19 cellular contexts compared by ENCODE assay signal in genomic region chr4:185145572-185145971, GRCh38. TPM values are rescaled to one million over a fixed set of nuclear protein-coding genes. Genes with fewer than 3 reads are reported as not detected.
DNase-seq lines count a peak whose midpoint lies in the region; ATAC-seq and TF ChIP-seq lines count a peak whose summit lies in the region.
"Had no signal": no experiment of that assay in that cellular context is flagged by ENCODE, and none has a peak within 500 bp of the region (broad histone marks: within the 10 kb centered on the region; RNA-seq: fewer than 3 reads in every experiment).

No MANE protein-coding gene starts in this region.

- no peak overlapping the region for H3K4me2 ChIP-seq in neuronal stem cell (ENCODE audit: insufficient read depth, low read length, poor library complexity, severe bottlenecking)
- H3K4me2 ChIP-seq: smooth muscle cell had no signal

- H2BK120ac ChIP-seq in neuronal stem cell (ENCODE audit: low read depth, low read length): no peak overlapping the region

- CTCF ChIA-PET in activated CD8-positive, alpha-beta T cell treated with anti-CD3 and anti-CD28 coated beads, Interleukin-2, amount 10 ng/mL, durations not matched to agents 7 days and 5 days (lab: Charles Lee): interaction anchor here (0.8 to 3.7 kb wide), 3 partner anchors 11 to 106 kb away, joined by 3 to 22 read pairs (median 3); no protein-coding TSS in a partner anchor
- CTCF ChIA-PET in activated CD8-positive, alpha-beta T cell treated with anti-CD3 and anti-CD28 coated beads for 36 hours (lab: Charles Lee): interaction anchor here (1.0 to 4.1 kb wide), 3 partner anchors 11 to 106 kb away, joined by 3 to 30 read pairs (median 6); no protein-coding TSS in a partner anchor

- no peak overlapping the region for H3K4me3 Mint-ChIP-seq in activated CD8-positive, alpha-beta T cell treated with anti-CD3 and anti-CD28 coated beads, Interleukin-2, amount 10 ng/mL, durations not matched to agents 7 days and 5 days
- no peak overlapping the region for H3K4me3 Mint-ChIP-seq in activated CD8-positive, alpha-beta T cell treated with anti-CD3 and anti-CD28 coated beads for 36 hours
- peak overlapping the region; percentile 92 for H3K4me3 Mint-ChIP-seq in type B pancreatic cell
- H3K4me3 Mint-ChIP-seq: activated T-cell treated with anti-CD3 and anti-CD28 coated beads, Interleukin-2, amount 50 U/mL, for 4 hours had no signal

- POLR2A ChIA-PET in activated CD8-positive, alpha-beta T cell treated with anti-CD3 and anti-CD28 coated beads, Interleukin-2, amount 10 ng/mL, durations not matched to agents 7 days and 5 days (lab: Charles Lee): no interaction called here
- POLR2A ChIA-PET in activated CD8-positive, alpha-beta T cell treated with anti-CD3 and anti-CD28 coated beads for 36 hours (lab: Charles Lee): interaction anchor here (1.1 kb wide), 1 partner anchor 19 kb away, joined by 3 read pairs; no protein-coding TSS in a partner anchor

- no peak overlapping the region for H4K91ac ChIP-seq in neuronal stem cell (ENCODE audit: low read depth, low read length, poor library complexity)

- H3K36me3 ChIP-seq in heart right ventricle (peaks cover 0 to 55% (median 31%) of the 10 kb centered on the region in 9 donors), neuronal stem cell (replicated peaks in 1 of 2; ENCODE audit: control insufficient read depth in 2 of 2, insufficient read depth in 2 of 2, low read length in 2 of 2) (peaks cover 12 to 44% of the 10 kb centered on the region in 2 donors)
- H3K36me3 ChIP-seq: SJSA1 had no signal

- H2BK5ac ChIP-seq in neuronal stem cell (ENCODE audit: low read length): no peak overlapping the region

- H3K23ac ChIP-seq in neuronal stem cell (ENCODE audit: low read depth, low read length, poor library complexity): peak overlapping the region; percentile 75

- WGBS in heart right ventricle, 2 donors: 41 to 50% methylated on average over 13 of the region's 13 CpGs
- no CpG with 5 or more reads among the region's 13 CpGs for WGBS in neuronal stem cell (ENCODE audit: extremely low coverage in 2 of 2, insufficient read length in 2 of 2, insufficient replicate concordance in 1 of 2), 2 donors

- H2AK5ac ChIP-seq in neuronal stem cell (ENCODE audit: low read depth, low read length): no peak overlapping the region

- TF ChIP-seq CTCF in activated CD8-positive, alpha-beta T cell treated with anti-CD3 and anti-CD28 coated beads for 36 hours (IDR thresholded peaks at IDR 0.05): no peak
- TF ChIP-seq CTCF in heart right ventricle (IDR thresholded peaks at IDR 0.05) (no peak), type B pancreatic cell (conservative IDR thresholded peaks at IDR 0.05) (no peak)

- peaks cover 8% of the 10 kb centered on the region for H3K79me1 ChIP-seq in neuronal stem cell (ENCODE audit: low read depth, low read length)

- H3K9ac ChIP-seq in neuronal stem cell (ENCODE audit: low read depth, low read length, poor library complexity): no peak overlapping the region
- H3K9ac ChIP-seq: BLaER1 had no signal

- peak overlapping the region; percentile 79 for H3K14ac ChIP-seq in neuronal stem cell (ENCODE audit: low read length)

- H2AFZ ChIP-seq in neuronal stem cell (ENCODE audit: low read length): no peak overlapping the region

- H3K4me3 ChIP-seq in heart right ventricle (peak overlapping the region; percentile 36 to 80 (median 66)), neuronal stem cell (ENCODE audit: low read length in 2 of 2) (no peak overlapping the region)
- H3K4me3 ChIP-seq: BLaER1, SJSA1, smooth muscle cell had no signal

- peaks cover 0 to 39% (median 0%) of the 10 kb centered on the region in 7 donors for H3K27me3 ChIP-seq in heart right ventricle
- H3K27me3 ChIP-seq in neuronal stem cell (ENCODE audit: control insufficient read depth in 3 of 3, insufficient read depth in 3 of 3, low read depth in 1 of 3, low read length in 3 of 3): no peaks in the 10 kb centered on the region
- H3K27me3 ChIP-seq: BLaER1 had no signal

- no peak overlapping the region for H4K8ac ChIP-seq in neuronal stem cell (ENCODE audit: low read depth, low read length)

- no peaks in the 10 kb centered on the region for H3K9me3 Mint-ChIP-seq in activated CD8-positive, alpha-beta T cell treated with anti-CD3 and anti-CD28 coated beads, Interleukin-2, amount 10 ng/mL, durations not matched to agents 7 days and 5 days (ENCODE audit: insufficient read depth)
- no peaks in the 10 kb centered on the region for H3K9me3 Mint-ChIP-seq in activated CD8-positive, alpha-beta T cell treated with anti-CD3 and anti-CD28 coated beads for 36 hours
- H3K9me3 Mint-ChIP-seq in type B pancreatic cell: no peaks in the 10 kb centered on the region
- H3K9me3 Mint-ChIP-seq: activated T-cell treated with anti-CD3 and anti-CD28 coated beads, Interleukin-2, amount 50 U/mL, for 4 hours; immature natural killer cell had no signal

- H3K4me1 ChIP-seq in heart right ventricle: peaks cover 0 to 56% (median 12%) of the 10 kb centered on the region in 9 donors
- peaks cover 4 to 6% of the 10 kb centered on the region in 2 donors for H3K4me1 ChIP-seq in neuronal stem cell (ENCODE audit: control insufficient read depth in 2 of 2, insufficient read depth in 1 of 2, low read depth in 1 of 2, low read length in 2 of 2)

- no peak for ATAC-seq in activated CD8-positive, alpha-beta T cell treated with anti-CD3 and anti-CD28 coated beads, Interleukin-2, amount 10 ng/mL, durations not matched to agents 7 days and 5 days
- ATAC-seq in activated CD8-positive, alpha-beta T cell treated with anti-CD3 and anti-CD28 coated beads for 36 hours: no peak
- peak; percentile 18 to 57 (median 52) for ATAC-seq in heart right ventricle
- ATAC-seq: activated T-cell treated with anti-CD3 and anti-CD28 coated beads, Interleukin-2, amount 50 U/mL, for 4 hours had no signal

- no peak overlapping the region for H3K4ac ChIP-seq in neuronal stem cell (ENCODE audit: low read length)

- no peaks in the 10 kb centered on the region for H3K36me3 Mint-ChIP-seq in activated CD8-positive, alpha-beta T cell treated with anti-CD3 and anti-CD28 coated beads, Interleukin-2, amount 10 ng/mL, durations not matched to agents 7 days and 5 days (ENCODE audit: low read depth)
- peaks cover 2% of the 10 kb centered on the region for H3K36me3 Mint-ChIP-seq in activated CD8-positive, alpha-beta T cell treated with anti-CD3 and anti-CD28 coated beads for 36 hours (ENCODE audit: low read depth)
- H3K36me3 Mint-ChIP-seq in type B pancreatic cell: peaks cover 11% of the 10 kb centered on the region

- H3K4me1 Mint-ChIP-seq in activated CD8-positive, alpha-beta T cell treated with anti-CD3 and anti-CD28 coated beads, Interleukin-2, amount 10 ng/mL, durations not matched to agents 7 days and 5 days (ENCODE audit: low read depth): peaks cover 10% of the 10 kb centered on the region
- H3K4me1 Mint-ChIP-seq in activated CD8-positive, alpha-beta T cell treated with anti-CD3 and anti-CD28 coated beads for 36 hours (ENCODE audit: low read depth): peaks cover 13% of the 10 kb centered on the region
- H3K4me1 Mint-ChIP-seq in type B pancreatic cell (ENCODE audit: unreplicated experiment): peaks cover 10% of the 10 kb centered on the region

- H3K18ac ChIP-seq in neuronal stem cell (ENCODE audit: low read length): no peak overlapping the region

- H3K27ac Mint-ChIP-seq in activated CD8-positive, alpha-beta T cell treated with anti-CD3 and anti-CD28 coated beads, Interleukin-2, amount 10 ng/mL, durations not matched to agents 7 days and 5 days: no peak overlapping the region
- H3K27ac Mint-ChIP-seq in activated CD8-positive, alpha-beta T cell treated with anti-CD3 and anti-CD28 coated beads for 36 hours: no peak overlapping the region
- H3K27ac Mint-ChIP-seq in type B pancreatic cell: no peak overlapping the region
- H3K27ac Mint-ChIP-seq: immature natural killer cell had no signal

- no peak overlapping the region for H2BK15ac ChIP-seq in neuronal stem cell (ENCODE audit: low read length)

- H3K9me3 ChIP-seq in heart right ventricle (no peaks in the 10 kb centered on the region), neuronal stem cell (replicated peaks in 1 of 2; ENCODE audit: control insufficient read depth in 2 of 2, insufficient read depth in 1 of 2, low read depth in 1 of 2, low read length in 2 of 2) (peaks cover 0 to 2% of the 10 kb centered on the region in 2 donors)
- H3K9me3 ChIP-seq: BLaER1, SJSA1 had no signal

- H3K27ac ChIP-seq in heart right ventricle: peak overlapping the region; percentile 62 to 94 (median 90)
- H3K27ac ChIP-seq in neuronal stem cell (replicated peaks; ENCODE audit: low read length): no peak overlapping the region
- H3K27ac ChIP-seq: BLaER1, SJSA1 had no signal

- H2BK12ac ChIP-seq in neuronal stem cell (ENCODE audit: low read length): no peak overlapping the region

- intact Hi-C loops in activated CD8-positive, alpha-beta T cell treated with anti-CD3 and anti-CD28 coated beads for 36 hours (cut with micrococcal nuclease): no loop called here
- intact Hi-C loops in heart right ventricle (cut with DNase I): no loop called here

- peak; percentile 17 for DNase-seq in activated CD8-positive, alpha-beta T cell treated with anti-CD3 and anti-CD28 coated beads, Interleukin-2, amount 10 ng/mL, durations not matched to agents 7 days and 5 days
- DNase-seq in activated CD8-positive, alpha-beta T cell treated with anti-CD3 and anti-CD28 coated beads for 36 hours: no peak
- DNase-seq in heart right ventricle (peak; percentile 58 to 83), neuronal stem cell (ENCODE audit: low spot score) (no peak), type B pancreatic cell (ENCODE audit: extremely low spot score, unreplicated experiment) (no peak), DMS 273 (lab: John Stamatoyannopoulos, UW; ENCODE audit: unreplicated experiment) (no peak), NCI-H526 treated with DMSO at 0.1 percent for 48 hours (lab: John Stamatoyannopoulos, UW) (no peak)
- no peak for DNase-seq in activated CD4-positive, alpha-beta T cell treated with anti-CD3 and anti-CD28 coated beads, Interleukin-2, amount 50 U/mL, for 1 hour
- DNase-seq: 8988T; activated T-cell treated with anti-CD3 and anti-CD28 coated beads, Interleukin-2, amount 50 U/mL, for 4 hours; DMS79; immature natural killer cell; mesenchymal stem cell; NCI-H1694 treated with DMSO at 0.1 percent for 48 hours; NCI-H446 treated with DMSO at 0.1 percent for 48 hours; occipital lobe had no signal

- peaks cover 24% of the 10 kb centered on the region for H3K27me3 Mint-ChIP-seq in activated CD8-positive, alpha-beta T cell treated with anti-CD3 and anti-CD28 coated beads, Interleukin-2, amount 10 ng/mL, durations not matched to agents 7 days and 5 days (ENCODE audit: low read depth)
- peaks cover 3% of the 10 kb centered on the region for H3K27me3 Mint-ChIP-seq in activated CD8-positive, alpha-beta T cell treated with anti-CD3 and anti-CD28 coated beads for 36 hours
- peaks cover 7% of the 10 kb centered on the region for H3K27me3 Mint-ChIP-seq in type B pancreatic cell

RNA-seq across cellular contexts. Expression of gene SLC25A4, which starts 2.5 kb away (rescaled TPM):
- 1 to 10 TPM; 3.3 to 4.8 TPM for total RNA-seq in activated CD8-positive, alpha-beta T cell treated with anti-CD3 and anti-CD28 coated beads, Interleukin-2, amount 10 ng/mL, durations not matched to agents 7 days and 5 days
- total RNA-seq in activated CD8-positive, alpha-beta T cell treated with anti-CD3 and anti-CD28 coated beads for 36 hours: 1 to 10 TPM; 8.5 to 8.7 TPM
- 1,000 to 10,000 TPM; 1,282 to 2,916 (median 1,803) TPM for total RNA-seq in heart right ventricle
- polyA plus RNA-seq in heart right ventricle: 1,000 to 10,000 TPM in 1 of 2 donors, 100 to 1,000 TPM in 1; 511 to 1,045 TPM
- 13.8 TPM for polyA plus RNA-seq in neuronal stem cell (2013, experiment 1 of 2)
- polyA plus RNA-seq in neuronal stem cell (2013, experiment 2 of 2): 14.1 TPM
- total RNA-seq in type B pancreatic cell (ENCODE audit: low replicate concordance): 31.0 and 40.8 TPM in 2 replicates

RNA-seq across cellular contexts. Expression of gene CFAP97, which starts 58.2 kb away (rescaled TPM):
- total RNA-seq in activated CD8-positive, alpha-beta T cell treated with anti-CD3 and anti-CD28 coated beads, Interleukin-2, amount 10 ng/mL, durations not matched to agents 7 days and 5 days: 10 to 100 TPM; 29.1 to 30.0 TPM
- 10 to 100 TPM; 48.5 to 50.3 TPM for total RNA-seq in activated CD8-positive, alpha-beta T cell treated with anti-CD3 and anti-CD28 coated beads for 36 hours
- total RNA-seq in heart right ventricle: 10 to 100 TPM; 10.6 to 20.9 (median 13.0) TPM
- polyA plus RNA-seq in heart right ventricle: 1 to 10 TPM; 3.3 to 4.0 TPM
- polyA plus RNA-seq in neuronal stem cell (2013, experiment 1 of 2): 47.3 TPM
- 51.5 TPM for polyA plus RNA-seq in neuronal stem cell (2013, experiment 2 of 2)
- total RNA-seq in type B pancreatic cell (ENCODE audit: low replicate concordance): 13.8 and 21.6 TPM in 2 replicates

Comparison
In these comparisons a context has a peak if more than half of its experiments do, and no peak if none do; other contexts are left out.
1. DNase-seq: peak in activated CD8-positive, alpha-beta T cell treated with anti-CD3 and anti-CD28 coated beads, Interleukin-2, amount 10 ng/mL, durations not matched to agents 7 days and 5 days (single experiment) and heart right ventricle (2 of 2); none in activated CD8-positive, alpha-beta T cell treated with anti-CD3 and anti-CD28 coated beads for 36 hours (single experiment), neuronal stem cell (single experiment), type B pancreatic cell (single experiment), DMS 273 (single experiment), NCI-H526 treated with DMSO at 0.1 percent for 48 hours (single experiment) and activated CD4-positive, alpha-beta T cell treated with anti-CD3 and anti-CD28 coated beads, Interleukin-2, amount 50 U/mL, for 1 hour (single experiment).
2. ATAC-seq: peak in heart right ventricle (8 of 8); none in activated CD8-positive, alpha-beta T cell treated with anti-CD3 and anti-CD28 coated beads, Interleukin-2, amount 10 ng/mL, durations not matched to agents 7 days and 5 days (single experiment) and activated CD8-positive, alpha-beta T cell treated with anti-CD3 and anti-CD28 coated beads for 36 hours (single experiment).
3. H3K4me3 ChIP-seq: peak in heart right ventricle (10 of 10); none in neuronal stem cell (0 of 2).
4. RNA of gene SLC25A4, which starts 2.5 kb away (total RNA-seq): 1,282 to 2,916 TPM in heart right ventricle; 31.0 to 40.8 TPM in type B pancreatic cell, 8.5 to 8.7 TPM in activated CD8-positive, alpha-beta T cell treated with anti-CD3 and anti-CD28 coated beads for 36 hours and 3.3 to 4.8 TPM in activated CD8-positive, alpha-beta T cell treated with anti-CD3 and anti-CD28 coated beads, Interleukin-2, amount 10 ng/mL, durations not matched to agents 7 days and 5 days; every median in the first group is over 10 times any median in the second.